Comparison of ENCODE assay signal across 30 cellular contexts in the genomic region with DNA sequence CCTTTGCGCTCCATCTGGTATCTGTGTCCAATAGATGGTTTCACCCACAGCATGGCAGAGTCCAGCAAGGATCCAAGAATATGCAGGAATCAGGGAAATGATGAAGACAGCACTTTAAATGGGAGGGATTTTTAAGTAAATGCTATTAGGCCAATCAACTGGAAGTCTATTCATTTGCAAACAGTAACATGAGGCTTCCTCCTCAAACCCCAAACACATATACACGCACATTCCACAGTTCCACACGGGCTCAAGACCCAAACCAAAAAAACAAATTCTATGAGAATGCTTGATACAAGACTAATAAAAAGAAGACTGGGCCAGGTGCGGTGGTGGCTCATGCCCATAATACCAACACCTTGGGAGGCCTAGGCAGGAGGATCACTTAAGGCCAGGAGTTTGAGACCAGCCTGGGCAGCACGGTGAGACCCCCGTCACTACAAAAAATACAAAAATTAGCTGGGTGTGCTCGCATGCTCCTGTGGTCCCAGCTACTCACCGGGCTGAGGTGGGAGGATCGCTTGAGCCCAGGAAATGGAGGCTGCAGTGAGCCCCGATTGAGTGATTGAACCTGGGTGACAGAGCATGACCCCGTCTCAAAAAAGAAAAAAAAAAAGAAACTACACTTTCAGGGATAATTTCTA. TPM values are rescaled to one million over a fixed set of nuclear protein-coding genes. Genes with fewer than 3 reads are reported as not detected.
"Had no signal": no experiment of that assay in that cellular context is flagged by ENCODE, and none has a peak within 500 bp of the region (broad histone marks: within the 10 kb centered on the region; RNA-seq: fewer than 3 reads in every experiment).

No MANE protein-coding gene starts in this region.

- H3K27ac ChIP-seq: esophagus muscularis mucosa, foreskin keratinocyte, heart left ventricle, left lung, lower lobe of right lung, neural progenitor cell, parathyroid adenoma, psoas muscle, sigmoid colon, tibial artery had no signal

- H3K27me3 ChIP-seq: esophagus muscularis mucosa, foreskin keratinocyte, heart left ventricle, left lung, neural progenitor cell, sigmoid colon had no signal

- H3K9ac ChIP-seq: neural progenitor cell, parathyroid adenoma had no signal

- H3K4me2 ChIP-seq: neural progenitor cell had no signal

- DNase-seq: activated B cell treated with CpG ODN at 0.5 μM for 24 hours; activated CD4-positive, alpha-beta T cell treated with anti-CD3 and anti-CD28 coated beads, Interleukin-2, amount 50 U/mL, for 1 hour; activated CD8-positive, alpha-beta T cell treated with anti-CD3 and anti-CD28 coated beads for 36 hours; activated gamma-delta T cell treated with Interleukin-2 at 50 U/mL for 16 hours; activated naive CD4-positive, alpha-beta T cell treated with anti-CD3 and anti-CD28 coated beads, Interleukin-2, amount 50 U/mL, for 16 hours; activated T-cell treated with anti-CD3 and anti-CD28 coated beads, Interleukin-2, amount 50 U/mL, for 4 hours; amygdala; caudate nucleus; heart left ventricle; left lung; lower lobe of right lung; mesendoderm; natural killer cell; occipital lobe; psoas muscle; sigmoid colon; stimulated activated CD4-positive, alpha-beta T cell treated with anti-CD3 and anti-CD28 coated beads, Interleukin-1b, Interleukin-23, amount 100 ng/mL, for 48 hours; stimulated activated CD4-positive, alpha-beta T cell treated with anti-CD3 and anti-CD28 coated beads, Interleukin-4, amount 100 ng/mL, for 4 hours; stimulated activated CD8-positive, alpha-beta memory T cell treated with anti-CD3 and anti-CD28 coated beads, Interleukin-4, amount 100 ng/mL, for 48 hours; stimulated activated naive CD8-positive, alpha-beta T cell treated with anti-CD3 and anti-CD28 coated beads, Interleukin-15, amount 100 ng/mL, for 72 hours; T-helper 2 cell; tibial artery had no signal

- ATAC-seq: activated CD8-positive, alpha-beta T cell treated with anti-CD3 and anti-CD28 coated beads for 36 hours; activated T-cell treated with anti-CD3 and anti-CD28 coated beads, Interleukin-2, amount 50 U/mL, for 4 hours; activated T-helper 17 cell treated with anti-CD3 and anti-CD28 coated beads, Interleukin-2, amount 50 U/mL, for 72 hours; heart left ventricle; natural killer cell; psoas muscle; stimulated activated memory B cell treated with anti-CD40 and anti-IgM and Interleukin-4, amounts not matched to agents 10 μg/mL and 1 μg/mL and 100 μg/mL, for 72 hours; stimulated activated naive CD8-positive, alpha-beta T cell treated with anti-CD3 and anti-CD28 coated beads, Interleukin-15, amount 100 ng/mL, for 72 hours had no signal

- H3K9me3 ChIP-seq: esophagus muscularis mucosa, heart left ventricle, left lung, lower lobe of right lung, psoas muscle, sigmoid colon, tibial artery had no signal

- H3K4me1 ChIP-seq: esophagus muscularis mucosa, heart left ventricle, left lung, lower lobe of right lung, parathyroid adenoma, psoas muscle, sigmoid colon, tibial artery had no signal

- H2AFZ ChIP-seq: neural progenitor cell, parathyroid adenoma had no signal

- H3K36me3 ChIP-seq: esophagus muscularis mucosa, heart left ventricle, left lung, lower lobe of right lung, neural progenitor cell, sigmoid colon, tibial artery had no signal

- FAIRE-seq: small intestine had no signal

- H3K4me3 ChIP-seq: esophagus muscularis mucosa, heart left ventricle, left lung, lower lobe of right lung, neural progenitor cell, psoas muscle, sigmoid colon, tibial artery had no signal

- H3K79me2 ChIP-seq: parathyroid adenoma had no signal

RNA-seq across cellular contexts. Expression of a gene that starts 21.9 kb away (rescaled TPM):
- total RNA-seq: activated B cell treated with CpG ODN at 0.5 μM for 24 hours; activated CD8-positive, alpha-beta T cell treated with anti-CD3 and anti-CD28 coated beads for 36 hours; activated T-cell treated with anti-CD3 and anti-CD28 coated beads, Interleukin-2, amount 50 U/mL, for 4 hours; activated T-helper 17 cell treated with anti-CD3 and anti-CD28 coated beads, Interleukin-2, amount 50 U/mL, for 72 hours; mononuclear cell; natural killer cell; psoas muscle had no signal
- polyA plus RNA-seq: heart left ventricle had no signal
